33 cellular contexts compared by ENCODE assay signal in the genomic region with DNA sequence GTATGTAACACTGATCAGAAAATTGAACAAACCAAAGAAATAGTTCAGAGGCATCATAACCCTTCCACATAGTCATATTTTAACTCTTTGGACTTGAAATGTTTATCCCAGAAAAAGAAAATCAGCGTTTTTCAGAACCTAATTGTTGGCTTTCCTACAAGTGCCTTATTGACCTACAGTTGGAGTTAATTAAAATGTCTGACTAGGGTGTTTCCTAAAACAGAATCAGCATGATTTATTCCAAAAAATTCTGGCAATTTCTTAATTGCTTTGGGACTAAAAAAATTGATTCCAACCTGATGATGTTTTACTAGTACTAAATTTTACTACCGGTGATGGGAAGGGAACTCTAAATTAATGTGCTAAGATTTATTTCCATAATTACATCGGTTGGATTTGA.
"Had no signal": no experiment of that assay in that cellular context is flagged by ENCODE, and none has a peak within 500 bp of the region (broad histone marks: within the 10 kb centered on the region; RNA-seq: fewer than 3 reads in every experiment).

No MANE protein-coding gene starts in this region.

- H3K4me1 Mint-ChIP-seq: activated B cell treated with CpG ODN at 0.5 μM for 24 hours; activated CD4-positive, alpha-beta memory T cell treated with anti-CD3 and anti-CD28 coated beads, Interleukin-2, amount 10 ng/mL, durations not matched to agents 7 days and 5 days; activated CD8-positive, alpha-beta memory T cell treated with anti-CD3 and anti-CD28 coated beads, Interleukin-2, amount 10 ng/mL, durations not matched to agents 7 days and 5 days; activated naive CD8-positive, alpha-beta T cell treated with anti-CD3 and anti-CD28 coated beads for 36 hours; T-cell had no signal

- H3K4me3 Mint-ChIP-seq: activated B cell treated with CpG ODN at 0.5 μM for 24 hours; activated CD4-positive, alpha-beta memory T cell treated with anti-CD3 and anti-CD28 coated beads, Interleukin-2, amount 10 ng/mL, durations not matched to agents 7 days and 5 days; activated CD8-positive, alpha-beta memory T cell treated with anti-CD3 and anti-CD28 coated beads, Interleukin-2, amount 10 ng/mL, durations not matched to agents 7 days and 5 days; activated naive CD8-positive, alpha-beta T cell treated with anti-CD3 and anti-CD28 coated beads for 36 hours; T-cell had no signal

- H3K27ac Mint-ChIP-seq: activated B cell treated with CpG ODN at 0.5 μM for 24 hours; activated CD4-positive, alpha-beta memory T cell treated with anti-CD3 and anti-CD28 coated beads, Interleukin-2, amount 10 ng/mL, durations not matched to agents 7 days and 5 days; activated CD8-positive, alpha-beta memory T cell treated with anti-CD3 and anti-CD28 coated beads, Interleukin-2, amount 10 ng/mL, durations not matched to agents 7 days and 5 days; activated naive CD8-positive, alpha-beta T cell treated with anti-CD3 and anti-CD28 coated beads for 36 hours; T-cell had no signal

- H3K27ac ChIP-seq: ascending aorta, body of pancreas, SJCRH30, SK-N-MC had no signal

- H3K36me3 Mint-ChIP-seq: activated CD8-positive, alpha-beta memory T cell treated with anti-CD3 and anti-CD28 coated beads, Interleukin-2, amount 10 ng/mL, durations not matched to agents 7 days and 5 days; activated naive CD8-positive, alpha-beta T cell treated with anti-CD3 and anti-CD28 coated beads for 36 hours; T-cell had no signal

- H3K27me3 ChIP-seq: ascending aorta, body of pancreas, breast epithelium, MG63, SJCRH30 had no signal

- H3K36me3 ChIP-seq: ascending aorta, breast epithelium, MG63, SJCRH30 had no signal

- H3K9me3 Mint-ChIP-seq: activated B cell treated with CpG ODN at 0.5 μM for 24 hours; activated CD4-positive, alpha-beta memory T cell treated with anti-CD3 and anti-CD28 coated beads, Interleukin-2, amount 10 ng/mL, durations not matched to agents 7 days and 5 days; activated naive CD8-positive, alpha-beta T cell treated with anti-CD3 and anti-CD28 coated beads for 36 hours; T-cell had no signal

- H3K27me3 Mint-ChIP-seq: activated B cell treated with CpG ODN at 0.5 μM for 24 hours; activated CD4-positive, alpha-beta memory T cell treated with anti-CD3 and anti-CD28 coated beads, Interleukin-2, amount 10 ng/mL, durations not matched to agents 7 days and 5 days; activated CD8-positive, alpha-beta memory T cell treated with anti-CD3 and anti-CD28 coated beads, Interleukin-2, amount 10 ng/mL, durations not matched to agents 7 days and 5 days; activated naive CD8-positive, alpha-beta T cell treated with anti-CD3 and anti-CD28 coated beads for 36 hours had no signal

- H3K9me3 ChIP-seq: ascending aorta, body of pancreas, breast epithelium, MG63, SJCRH30 had no signal

- H3K4me3 ChIP-seq: ascending aorta, body of pancreas, breast epithelium, MG63, SJCRH30, SK-N-MC had no signal

- DNase-seq: activated B cell treated with CpG ODN at 0.5 μM for 24 hours; activated CD4-positive, alpha-beta memory T cell treated with anti-CD3 and anti-CD28 coated beads, Interleukin-2, amount 10 ng/mL, durations not matched to agents 7 days and 5 days; activated CD4-positive, alpha-beta T cell treated with anti-CD3 and anti-CD28 coated beads for 4 hours; activated CD4-positive, CD25-positive, alpha-beta regulatory T cell treated with anti-CD3 and anti-CD28 coated beads, Interleukin-2, amount 50 U/mL, for 72 hours; activated CD8-positive, alpha-beta memory T cell treated with anti-CD3 and anti-CD28 coated beads for 24 hours; activated CD8-positive, alpha-beta memory T cell treated with anti-CD3 and anti-CD28 coated beads, Interleukin-2, amount 10 ng/mL, durations not matched to agents 7 days and 5 days; activated CD8-positive, alpha-beta memory T cell treated with anti-CD3 and anti-CD28 coated beads, Interleukin-2, amount 50 U/mL, for 48 hours; activated effector memory CD4-positive, alpha-beta T cell treated with Interleukin-2 at 50 U/mL for 16 hours; activated naive CD4-positive, alpha-beta T cell; activated naive CD4-positive, alpha-beta T cell treated with anti-CD3 and anti-CD28 coated beads, Interleukin-2, amount 50 U/mL, for 16 hours; activated naive CD8-positive, alpha-beta T cell treated with anti-CD3 and anti-CD28 coated beads for 36 hours; activated T-cell treated with anti-CD3 and anti-CD28 coated beads, Interleukin-2, amount 50 U/mL, for 48 hours; amygdala; body of pancreas; Kasumi-1; KG1; MG63; NCI-H1048; NCI-H1105 treated with DMSO at 0.1 percent for 48 hours; NCI-H1436; NCI-H1694; NCI-H1930; NCI-H2081 treated with DMSO at 0.1 percent for 48 hours; NCI-H345; NCI-H524 treated with DMSO at 0.1 percent for 48 hours; SHP77; SJCRH30; T-cell; T-helper 2 cell; T-helper 9 cell had no signal

- H3K4me1 ChIP-seq: body of pancreas, breast epithelium, SJCRH30 had no signal
